In the genomic region with DNA sequence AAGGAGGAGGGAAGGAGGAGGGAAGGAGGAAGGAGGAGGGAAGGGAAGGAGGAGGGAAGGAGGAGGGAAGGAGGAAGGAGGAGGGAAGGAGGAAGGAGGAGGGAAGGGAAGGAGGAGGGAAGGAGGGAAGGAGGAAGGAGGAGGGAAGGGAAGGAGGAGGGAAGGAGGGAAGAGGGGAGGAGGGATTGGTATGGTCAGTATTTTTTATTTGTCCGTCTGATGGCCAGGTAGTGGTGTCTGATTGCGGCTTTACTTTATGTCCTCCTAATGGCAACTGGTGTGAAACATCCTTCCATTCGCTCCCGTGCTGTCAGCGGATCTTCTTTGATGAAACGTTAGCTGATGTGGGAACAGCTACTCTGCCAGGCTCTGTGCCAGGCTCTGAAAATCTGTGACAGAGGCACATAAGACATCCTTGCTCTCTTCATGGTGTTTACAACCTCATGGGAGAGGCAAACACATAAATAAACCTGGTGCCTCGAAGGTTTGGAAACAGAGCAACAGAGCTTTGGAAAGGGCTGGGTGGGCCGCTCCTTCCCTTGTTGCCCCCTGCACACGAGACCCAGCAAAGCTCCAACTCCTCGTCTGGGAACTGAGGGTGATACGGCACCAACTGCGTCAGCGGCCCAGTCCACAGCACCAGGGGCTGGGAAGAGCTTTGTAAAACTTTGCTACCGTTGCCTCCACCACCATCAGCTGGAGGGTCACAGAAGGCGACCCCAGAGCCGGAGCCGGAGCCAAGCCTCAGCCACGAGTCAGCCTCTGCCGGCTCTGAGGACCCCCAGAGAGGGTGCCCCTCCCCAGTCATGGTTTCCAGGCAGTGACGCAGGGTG, we compare ENCODE assay signal across 21 cellular contexts. TPM values are rescaled to one million over a fixed set of nuclear protein-coding genes. Genes with fewer than 3 reads are reported as not detected.
DNase-seq lines count a peak whose midpoint lies in the region; ATAC-seq and TF ChIP-seq lines count a peak whose summit lies in the region.
"Had no signal": no experiment of that assay in that cellular context is flagged by ENCODE, and none has a peak within 500 bp of the region (broad histone marks: within the 10 kb centered on the region; RNA-seq: fewer than 3 reads in every experiment).

No MANE protein-coding gene starts in this region.

- peaks cover 11% of the 10 kb centered on the region for H3K9me3 Mint-ChIP-seq in stimulated activated memory B cell treated with anti-CD40 and anti-IgM and Interleukin-4, amounts not matched to agents 10 μg/mL and 1 μg/mL and 100 μg/mL, for 72 hours

- H3K27me3 Mint-ChIP-seq in stimulated activated memory B cell treated with anti-CD40 and anti-IgM and Interleukin-4, amounts not matched to agents 10 μg/mL and 1 μg/mL and 100 μg/mL, for 72 hours, result peaks cover 51% of the 10 kb centered on the region

- H3K27ac Mint-ChIP-seq in stimulated activated memory B cell treated with anti-CD40 and anti-IgM and Interleukin-4, amounts not matched to agents 10 μg/mL and 1 μg/mL and 100 μg/mL, for 72 hours, result no peak overlapping the region
- H3K27ac Mint-ChIP-seq: CD4-positive, alpha-beta T cell; dendritic cell treated with granulocyte-macrophage colony-stimulating factor and Interleukin-4, amounts not matched to agents 40 ng/mL and 50 ng/mL, for 4 days; IgD-negative memory B cell; immature natural killer cell; memory B cell had no signal

- no peaks in the 10 kb centered on the region for H3K9me3 ChIP-seq in right lobe of liver

- H3K36me3 ChIP-seq in right lobe of liver, result no peaks in the 10 kb centered on the region
- H3K36me3 ChIP-seq: thoracic aorta had no signal

- no peaks in the 10 kb centered on the region for H3K4me1 Mint-ChIP-seq in stimulated activated memory B cell treated with anti-CD40 and anti-IgM and Interleukin-4, amounts not matched to agents 10 μg/mL and 1 μg/mL and 100 μg/mL, for 72 hours
- H3K4me1 Mint-ChIP-seq: immature natural killer cell, memory B cell had no signal

- H3K27me3 ChIP-seq in right lobe of liver, result no peaks in the 10 kb centered on the region

- TF ChIP-seq POLR2A in right lobe of liver (IDR thresholded peaks at IDR 0.05), result no peak

- H3K27ac ChIP-seq in right lobe of liver, result no peak overlapping the region
- H3K27ac ChIP-seq: thoracic aorta, VCaP had no signal

- no peaks in the 10 kb centered on the region for H3K4me1 ChIP-seq in right lobe of liver

- peaks cover 9% of the 10 kb centered on the region for H3K36me3 Mint-ChIP-seq in stimulated activated memory B cell treated with anti-CD40 and anti-IgM and Interleukin-4, amounts not matched to agents 10 μg/mL and 1 μg/mL and 100 μg/mL, for 72 hours
- H3K36me3 Mint-ChIP-seq: IgD-negative memory B cell had no signal

- H3K4me3 Mint-ChIP-seq in stimulated activated memory B cell treated with anti-CD40 and anti-IgM and Interleukin-4, amounts not matched to agents 10 μg/mL and 1 μg/mL and 100 μg/mL, for 72 hours, result no peak overlapping the region
- H3K4me3 Mint-ChIP-seq: CD4-positive, alpha-beta T cell; dendritic cell treated with granulocyte-macrophage colony-stimulating factor and Interleukin-4, amounts not matched to agents 40 ng/mL and 50 ng/mL, for 4 days; IgD-negative memory B cell; immature natural killer cell; memory B cell had no signal

- intact Hi-C loops in right lobe of liver (cut with DNase I), result no loop called here

- DNase-seq in NCI-H2171 treated with DMSO at 0.1 percent for 48 hours (lab: John Stamatoyannopoulos, UW), result peak; percentile 16
- no peak for DNase-seq in NCI-H2171 (lab: John Stamatoyannopoulos, UW)
- DNase-seq in RKO (ENCODE audit: low spot score), result peak; percentile 18
- peak in 2 of 3 donors; percentile 8 to 28 for DNase-seq in right lobe of liver
- no peak for DNase-seq in AG08396 (ENCODE audit: low spot score)
- DNase-seq in NCI-H2227 treated with DMSO at 0.1 percent for 48 hours (lab: John Stamatoyannopoulos, UW), result no peak
- DNase-seq: 8988T; activated gamma-delta T cell; CD4-positive, alpha-beta T cell; DND-41; erythroblast; immature natural killer cell; NCI-H1048; NCI-H2107 had no signal

- ATAC-seq in right lobe of liver (no peak), GM21717 (IDR thresholded peaks at IDR 0.05; ENCODE audit: unreplicated experiment) (no peak)
- ATAC-seq in stimulated activated memory B cell treated with anti-CD40 and anti-IgM and Interleukin-4, amounts not matched to agents 10 μg/mL and 1 μg/mL and 100 μg/mL, for 72 hours, result peak; percentile 3

- 65% methylated on average over 5 of the region's 20 CpGs for WGBS in right lobe of liver (ENCODE audit: insufficient coverage, low coverage, low lambda C conversion rate, missing lambda C conversion rate)

- no peak for TF ChIP-seq CTCF in right lobe of liver (IDR thresholded peaks at IDR 0.05)

- H3K4me3 ChIP-seq in right lobe of liver, result no peak overlapping the region
- H3K4me3 ChIP-seq: thoracic aorta had no signal

RNA-seq across cellular contexts. Expression of gene PDGFA, which starts 40.3 kb away (rescaled TPM):
- 10 to 100 TPM in 3 of 6 experiments, 1 to 10 TPM in 3; 2.3 to 20.9 (median 8.4) TPM for total RNA-seq in right lobe of liver

Comparison
In these comparisons a context has a peak if more than half of its experiments do, and no peak if none do; other contexts are left out.
1. DNase-seq: peak in NCI-H2171 treated with DMSO at 0.1 percent for 48 hours (single experiment), RKO (single experiment) and right lobe of liver (2 of 3); none in NCI-H2171 (single experiment), AG08396 (single experiment) and NCI-H2227 treated with DMSO at 0.1 percent for 48 hours (single experiment).